ENCODE assay signal across 8 cellular contexts in genomic region chr10:103853428-103854264, GRCh38. TPM values are rescaled to one million over a fixed set of nuclear protein-coding genes. Genes with fewer than 3 reads are reported as not detected.
DNase-seq lines count a peak whose midpoint lies in the region; ATAC-seq and TF ChIP-seq lines count a peak whose summit lies in the region.

No MANE protein-coding gene starts in this region.

- DNase-seq in right atrium auricular region (ENCODE audit: low spot score) (no peak), cardiac septum (ENCODE audit: low spot score) (no peak), colonic mucosa (peak; percentile 48), naive B cell (no peak), NCI-H526 (lab: John Stamatoyannopoulos, UW) (no peak), GM19238 (ENCODE audit: insufficient read length, low spot score) (no peak)

- peaks cover 0 to 66% of the 10 kb centered on the region in 2 donors for H3K4me1 ChIP-seq in right atrium auricular region
- peaks cover 43% of the 10 kb centered on the region for H3K4me1 ChIP-seq in colonic mucosa

- H3K27ac ChIP-seq in right atrium auricular region (peak overlapping the region; percentile 65 to 78), colonic mucosa (peak overlapping the region; percentile 51)

- intact Hi-C loops in cardiac septum (cut with DNase I) (loop anchor here (5.0 kb wide), 3 partner anchors 36 to 96 kb away; no protein-coding TSS in a partner anchor), colonic mucosa (cut with DNase I) (loop anchor here (10.0 kb wide), 1 partner anchor 69 kb away; no protein-coding TSS in a partner anchor)

- H3K4me1 Mint-ChIP-seq in naive B cell = peaks cover 9 to 17% (median 10%) of the 10 kb centered on the region in 3 donors

- ATAC-seq in naive B cell (ENCODE audit: low read depth in 2 of 2) (no peak), HG03571 (IDR thresholded peaks at IDR 0.05; ENCODE audit: unreplicated experiment) (no peak), HG02981 (IDR thresholded peaks at IDR 0.05; ENCODE audit: unreplicated experiment) (no peak)

- H3K27me3 Mint-ChIP-seq in naive B cell = peaks cover 38 to 57% (median 43%) of the 10 kb centered on the region in 3 donors

- peak overlapping the region; percentile 79 to 89 (median 85) for H3K4me3 Mint-ChIP-seq in naive B cell

- no peaks in the 10 kb centered on the region for H3K27me3 ChIP-seq in right atrium auricular region
- H3K27me3 ChIP-seq in colonic mucosa = no peaks in the 10 kb centered on the region

- no peaks in the 10 kb centered on the region for H3K36me3 Mint-ChIP-seq in naive B cell

- H3K36me3 ChIP-seq in right atrium auricular region (no peaks in the 10 kb centered on the region), colonic mucosa (no peaks in the 10 kb centered on the region)

- H3K9me3 ChIP-seq in right atrium auricular region = no peaks in the 10 kb centered on the region
- no peaks in the 10 kb centered on the region for H3K9me3 ChIP-seq in colonic mucosa

- H3K4me3 ChIP-seq in right atrium auricular region (peak overlapping the region in 1 of 2 donors; percentile 76), colonic mucosa (peak overlapping the region; percentile 79)

- H3K9ac ChIP-seq in colonic mucosa (ENCODE audit: low read depth in 2 of 2, low read length in 2 of 2) = peak overlapping the region; percentile 48 to 79

- TF ChIP-seq CTCF in right atrium auricular region (IDR thresholded peaks at IDR 0.05) = no peak
- TF ChIP-seq CTCF in colonic mucosa (IDR thresholded peaks at IDR 0.05) = no peak

- H3K27ac Mint-ChIP-seq in naive B cell = peak overlapping the region in 2 of 6 donors; percentile 20 to 67

- H3K9me3 Mint-ChIP-seq in naive B cell = no peaks in the 10 kb centered on the region

RNA-seq across cellular contexts. Expression of gene SH3PXD2A, which starts 1.7 kb away (rescaled TPM):
- total RNA-seq in right atrium auricular region = 10 to 100 TPM; 14.6 to 18.2 TPM
- 45.0 TPM for total RNA-seq in cardiac septum
- 10 to 100 TPM; 37.5 to 40.8 TPM for total RNA-seq in colonic mucosa
- polyA plus RNA-seq in naive B cell (ENCODE audit: low read depth in 6 of 6) = 1 to 10 TPM in 1 of 6 donors, under 1 TPM in 4, not detected in 1; 0.47 to 1.4 (median 0.72) TPM
